ENCODE assay signal across 1 cellular context in genomic region chr2:71934595-71935263, GRCh38.
TF ChIP-seq lines count a peak whose summit lies in the region.

No MANE protein-coding gene starts in this region.

TF ChIP-seq in K562, 482 proteins besides CTCF, POLR2A, EP300 and RAD21 (continued from another document and continues in another):
- TF ChIP-seq BCL6 (CRISPR knock-in tag; IDR thresholded peaks at IDR 0.05) (no peak), GTF2A2 (tag; IDR thresholded peaks at IDR 0.05) (no peak), ZNF41 (CRISPR knock-in tag; conservative IDR thresholded peaks at IDR 0.05) (0 out of 2 replicates have a peak, but pooled peaks have one; percentile 11), RFX1 (IDR thresholded peaks at IDR 0.05) (no peak), ATF3 (IDR thresholded peaks at IDR 0.05) (peak; percentile 95), ATF3 (CRISPR knock-in tag; conservative IDR thresholded peaks at IDR 0.05) (peak; percentile 71; the same call in 1 of the 2 replicates), RBFOX2 (IDR thresholded peaks at IDR 0.05; ENCODE audit: low read depth, low read length) (no peak; the same call in 1 of the 2 replicates), ZNF384 (IDR thresholded peaks at IDR 0.05; ENCODE audit: low read depth, low read length) (no peak), ZNF75A (CRISPR knock-in tag; IDR thresholded peaks at IDR 0.05) (no peak), THAP12 (CRISPR knock-in tag; IDR thresholded peaks at IDR 0.05) (no peak), TRIM24 (IDR thresholded peaks at IDR 0.05) (peak; percentile 85 to 93), EHMT2 (IDR thresholded peaks at IDR 0.05) (no peak; the same call in 1 of the 2 replicates), REST (CRISPR knock-in tag; IDR thresholded peaks at IDR 0.05; ENCODE audit: low read depth) (no peak), HNRNPK (IDR thresholded peaks at IDR 0.05; ENCODE audit: low read depth, low read length, poor library complexity, severe bottlenecking) (no peak), NFXL1 (CRISPR knock-in tag; IDR thresholded peaks at IDR 0.05) (no peak), ZNF239 (CRISPR knock-in tag; IDR thresholded peaks at IDR 0.05) (peak; percentile 100), RNF2 (IDR thresholded peaks at IDR 0.05) (peak; percentile 56; the same call in 1 of the 2 replicates), ZNF274 (IDR thresholded peaks at IDR 0.05; ENCODE audit: borderline replicate concordance, low read depth, low read length) (no peak), ZNF76 (CRISPR knock-in tag; IDR thresholded peaks at IDR 0.05; ENCODE audit: borderline replicate concordance) (0 out of 2 replicates have a peak, but pooled peaks have one; percentile 10), TEAD2 (tag; IDR thresholded peaks at IDR 0.05) (no peak), HMG20A (CRISPR knock-in tag; conservative IDR thresholded peaks at IDR 0.05) (no peak), MEF2D (tag; conservative IDR thresholded peaks at IDR 0.05; ENCODE audit: low read depth) (no peak), HDAC2 (IDR thresholded peaks at IDR 0.05) (no peak; the same call in 1 of the 2 replicates), ZNF324 (CRISPR knock-in tag; IDR thresholded peaks at IDR 0.05) (no peak), ZFPM2 (CRISPR knock-in tag; IDR thresholded peaks at IDR 0.05) (no peak), MTF1 (CRISPR knock-in tag; IDR thresholded peaks at IDR 0.05; ENCODE audit: borderline replicate concordance) (no peak), C11orf30 (IDR thresholded peaks at IDR 0.05; ENCODE audit: low read depth) (no peak), MYBL2 (IDR thresholded peaks at IDR 0.05; ENCODE audit: low read depth) (no peak), MYBL2 (CRISPR knock-in tag; IDR thresholded peaks at IDR 0.05; ENCODE audit: borderline replicate concordance) (no peak), ARID4B (CRISPR knock-in tag; IDR thresholded peaks at IDR 0.05) (no peak), ZNF589 (CRISPR knock-in tag; IDR thresholded peaks at IDR 0.05; ENCODE audit: low read depth) (peak; percentile 93), ZNF512 (tag; IDR thresholded peaks at IDR 0.05) (no peak), ETV6 (IDR thresholded peaks at IDR 0.05; ENCODE audit: borderline replicate concordance in 1 of 2, low read depth in 2 of 2, low read length in 1 of 2) (no peak), ETV6 (CRISPR knock-in tag; IDR thresholded peaks at IDR 0.05; ENCODE audit: borderline replicate concordance) (no peak), GTF2F1 (IDR thresholded peaks at IDR 0.05; ENCODE audit: low read depth, low read length) (no peak), MXI1 (IDR thresholded peaks at IDR 0.05; ENCODE audit: low read depth, low read length) (no peak), ZNF407 (IDR thresholded peaks at IDR 0.05; ENCODE audit: low read depth) (no peak), JUN (IDR thresholded peaks at IDR 0.05; ENCODE audit: borderline replicate concordance, low read depth, low read length) (0 out of 2 replicates have a peak, but pooled peaks have one; percentile 32), JUN (CRISPR knock-in tag; IDR thresholded peaks at IDR 0.05; ENCODE audit: borderline replicate concordance) (no peak), SMAD3 (CRISPR knock-in tag; conservative IDR thresholded peaks at IDR 0.05) (0 out of 2 replicates have a peak, but pooled peaks have one; percentile 50), FOSL1 (tag; conservative IDR thresholded peaks at IDR 0.05) (0 out of 2 replicates have a peak, but pooled peaks have one; percentile 21), KAT8 (IDR thresholded peaks at IDR 0.05; ENCODE audit: low read depth) (no peak)
